ENCODE assay signal across 31 cellular contexts in genomic region chr2:146324954-146325353, GRCh38.
DNase-seq lines count a peak whose midpoint lies in the region; ATAC-seq and TF ChIP-seq lines count a peak whose summit lies in the region.
"Had no signal": no experiment of that assay in that cellular context is flagged by ENCODE, and none has a peak within 500 bp of the region (broad histone marks: within the 10 kb centered on the region; RNA-seq: fewer than 3 reads in every experiment).

No MANE protein-coding gene starts in this region.

- no peaks in the 10 kb centered on the region for H3K4me1 Mint-ChIP-seq in activated naive CD8-positive, alpha-beta T cell treated with anti-CD3 and anti-CD28 coated beads, Interleukin-2, amount 50 U/mL, for 24 hours
- H3K4me1 Mint-ChIP-seq: T-helper 17 cell had no signal

- H3K4me3 ChIP-seq in IMR-90 (ENCODE audit: insufficient read depth, low read depth, low read length) (no peak overlapping the region), epithelial cell of esophagus (ENCODE audit: low read length) (no peak overlapping the region), osteoblast (ENCODE audit: insufficient read depth, low read length) (no peak overlapping the region)
- H3K4me3 ChIP-seq: body of pancreas, heart left ventricle, left ventricle myocardium inferior, neural progenitor cell, PC-9, thoracic aorta had no signal

- TF ChIP-seq RAD21 in IMR-90 (IDR thresholded peaks at IDR 0.05; ENCODE audit: low read length), result no peak

- dilution Hi-C loops in IMR-90 (cut with HindIII; ENCODE audit: low sequenced_read_pairs, unreplicated experiment), result no loop called here

- no peak for TF ChIP-seq POLR2A in IMR-90 (IDR thresholded peaks at IDR 0.05; ENCODE audit: low read depth, low read length)

- no peaks in the 10 kb centered on the region for H3K79me1 ChIP-seq in IMR-90 (ENCODE audit: low read depth in 1 of 2, low read length in 2 of 2)

- no peak overlapping the region for H2AK5ac ChIP-seq in IMR-90 (ENCODE audit: low read depth, low read length)

- whole genome bisulfite sequencing in IMR-90 (ENCODE audit: extremely low coverage in 2 of 2, insufficient read length in 1 of 2), 2 experiments, result 63% methylated on average over 2 of the region's 2 CpGs; no CpG with 5 or more reads in 1 of the 2 experiments

- no peak overlapping the region for H2BK20ac ChIP-seq in IMR-90 (ENCODE audit: low read depth, low read length)

- no peaks in the 10 kb centered on the region for H3K27me3 Mint-ChIP-seq in activated naive CD8-positive, alpha-beta T cell treated with anti-CD3 and anti-CD28 coated beads, Interleukin-2, amount 50 U/mL, for 24 hours
- H3K27me3 Mint-ChIP-seq: stimulated activated naive CD8-positive, alpha-beta T cell treated with anti-CD3 and anti-CD28 coated beads, Interleukin-15, Interleukin-2, amounts not matched to agents 100 ng/mL and 50 ng/mL, for 24 hours; T-helper 17 cell had no signal

- no peak overlapping the region for H3K4ac ChIP-seq in IMR-90 (ENCODE audit: low read depth, low read length)

- CTCF ChIA-PET in IMR-90 (lab: Yijun Ruan, JAX), result no interaction called here

- H3K36me3 ChIP-seq in IMR-90 (ENCODE audit: control insufficient read depth, insufficient read depth, low read length) (no peaks in the 10 kb centered on the region), osteoblast (ENCODE audit: insufficient read depth, low read length) (no peaks in the 10 kb centered on the region)
- H3K36me3 ChIP-seq: heart left ventricle, left ventricle myocardium inferior, neural progenitor cell, thoracic aorta had no signal

- H4K91ac ChIP-seq in IMR-90 (ENCODE audit: insufficient read depth, low read depth, low read length), result no peak overlapping the region

- H2AFZ ChIP-seq in IMR-90 (replicated peaks; ENCODE audit: low read length, poor library complexity) (no peak overlapping the region), osteoblast (ENCODE audit: low read length) (peak overlapping the region; percentile 9)
- H2AFZ ChIP-seq: neural progenitor cell, parathyroid adenoma, PC-9 had no signal

- no peaks in the 10 kb centered on the region for H3K9me1 ChIP-seq in IMR-90 (ENCODE audit: insufficient read depth, low read length)

- peak overlapping the region; percentile 46; the same call in 1 of the 2 replicates for H3K18ac ChIP-seq in IMR-90 (ENCODE audit: low read depth, low read length)

- intact Hi-C loops in IMR-90 (cut with micrococcal nuclease), result loop anchor here (5.0 kb wide), 1 partner anchor 337 kb away; no protein-coding TSS in a partner anchor

- H3K4me3 Mint-ChIP-seq in activated naive CD8-positive, alpha-beta T cell treated with anti-CD3 and anti-CD28 coated beads, Interleukin-2, amount 50 U/mL, for 24 hours, result no peak overlapping the region
- H3K4me3 Mint-ChIP-seq: neural progenitor cell; stimulated activated naive CD8-positive, alpha-beta T cell treated with anti-CD3 and anti-CD28 coated beads, Interleukin-15, Interleukin-2, amounts not matched to agents 100 ng/mL and 50 ng/mL, for 24 hours; T-helper 17 cell had no signal

- H3K4me1 ChIP-seq in IMR-90 (ENCODE audit: control insufficient read depth, insufficient read depth, low read length) (peaks cover 4% of the 10 kb centered on the region; the same call in 1 of the 2 replicates), osteoblast (ENCODE audit: insufficient read depth, low read length) (peaks cover 28% of the 10 kb centered on the region)
- H3K4me1 ChIP-seq: heart left ventricle, left ventricle myocardium inferior, parathyroid adenoma had no signal

- no peak overlapping the region for H4K5ac ChIP-seq in IMR-90 (ENCODE audit: low read depth, low read length)

- peak; percentile 90 for DNase-seq in EH (ENCODE audit: low read depth)
- DNase-seq in IMR-90, result peak; percentile 67
- peak; percentile 76 for DNase-seq in epithelial cell of esophagus (ENCODE audit: low read depth)
- DNase-seq in osteoblast (ENCODE audit: insufficient read length, low spot score, missing footprints), result no peak
- DNase-seq in NCI-H526 treated with DMSO at 0.1 percent for 48 hours (lab: John Stamatoyannopoulos, UW), result no peak
- DNase-seq in activated naive CD8-positive, alpha-beta T cell treated with anti-CD3 and anti-CD28 coated beads, Interleukin-2, amount 50 U/mL, for 24 hours, result no peak
- DNase-seq in epidermal melanocyte (ENCODE audit: insufficient read length, low spot score), result no peak
- DNase-seq: ACHN; activated CD4-positive, alpha-beta T cell treated with anti-CD3 and anti-CD28 coated beads, Interleukin-2, amount 50 U/mL, for 48 hours; activated CD4-positive, CD25-positive, alpha-beta regulatory T cell treated with anti-CD3 and anti-CD28 coated beads, Interleukin-2, amount 50 U/mL, for 72 hours; activated T-cell treated with anti-CD3 and anti-CD28 coated beads, Interleukin-2, amount 50 U/mL, for 48 hours; body of pancreas; C1 segment of cervical spinal cord; DMS153; GDM1; heart left ventricle; KG1; left ventricle myocardium inferior; MM.1S; NCI-H2029; NCI-H510A treated with DMSO at 0.1 percent for 48 hours; PC-9; retina; Right ventricle myocardium superior; stimulated activated CD4-positive, alpha-beta T cell treated with anti-CD3 and anti-CD28 coated beads, Interleukin-1b, Interleukin-23, amount 100 ng/mL, for 48 hours; T-helper 17 cell had no signal

- no peak overlapping the region for H3K23ac ChIP-seq in IMR-90 (ENCODE audit: low read depth, low read length)

- in situ Hi-C loops in IMR-90 (cut with MboI; ENCODE audit: low sequenced_read_pairs), result loop anchor here (25.0 kb wide), 1 partner anchor 1813 kb away; the partner anchor contains the start of gene ZEB2

- peaks cover 7% of the 10 kb centered on the region for H3K9me3 Mint-ChIP-seq in activated naive CD8-positive, alpha-beta T cell treated with anti-CD3 and anti-CD28 coated beads, Interleukin-2, amount 50 U/mL, for 24 hours
- H3K9me3 Mint-ChIP-seq: neural progenitor cell had no signal

- no peaks in the 10 kb centered on the region for H3K9me3 ChIP-seq in IMR-90 (ENCODE audit: control insufficient read depth, insufficient read depth, low read length)
- no peaks in the 10 kb centered on the region for H3K9me3 ChIP-seq in osteoblast (ENCODE audit: low read depth, low read length)
- H3K9me3 ChIP-seq: body of pancreas, heart left ventricle, thoracic aorta had no signal

- peak; percentile 75 for ATAC-seq in IMR-90 (ENCODE audit: low read depth)
- ATAC-seq in activated naive CD8-positive, alpha-beta T cell treated with anti-CD3 and anti-CD28 coated beads, Interleukin-2, amount 50 U/mL, for 24 hours, result no peak
- ATAC-seq: body of pancreas, heart left ventricle, SK-N-SH treated with all-trans-retinoic acid at 6 μM for 48 hours, T-helper 17 cell had no signal

- H3K27ac Mint-ChIP-seq in activated naive CD8-positive, alpha-beta T cell treated with anti-CD3 and anti-CD28 coated beads, Interleukin-2, amount 50 U/mL, for 24 hours, result no peak overlapping the region
- H3K27ac Mint-ChIP-seq: neural progenitor cell; stimulated activated naive CD8-positive, alpha-beta T cell treated with anti-CD3 and anti-CD28 coated beads, Interleukin-15, Interleukin-2, amounts not matched to agents 100 ng/mL and 50 ng/mL, for 24 hours; T-helper 17 cell had no signal

- H2BK5ac ChIP-seq in IMR-90 (ENCODE audit: low read depth, low read length, poor library complexity, severe bottlenecking), result peak overlapping the region; percentile 14

- no TSS peak for BruUV-seq in IMR-90 (replicated peaks; lab: Mats Ljungman, UMichigan)

- no peak overlapping the region for H3K14ac ChIP-seq in IMR-90 (replicated peaks; ENCODE audit: low read depth, low read length)

- no peak overlapping the region for H3K27ac ChIP-seq in IMR-90 (ENCODE audit: insufficient read depth, low read length)
- peak overlapping the region; percentile 20 for H3K27ac ChIP-seq in osteoblast (ENCODE audit: low read depth, low read length)
- H3K27ac ChIP-seq: body of pancreas, heart left ventricle, left ventricle myocardium inferior, neural progenitor cell, parathyroid adenoma, PC-9, thoracic aorta had no signal

- no peak overlapping the region for H3K56ac ChIP-seq in IMR-90 (ENCODE audit: extremely low read depth, insufficient read depth, low read length)

- H4K20me1 ChIP-seq in IMR-90 (ENCODE audit: insufficient read depth, low read length), result no peaks in the 10 kb centered on the region
- H4K20me1 ChIP-seq in osteoblast (ENCODE audit: insufficient read depth, low read length), result no peaks in the 10 kb centered on the region

- H3K36me3 Mint-ChIP-seq in activated naive CD8-positive, alpha-beta T cell treated with anti-CD3 and anti-CD28 coated beads, Interleukin-2, amount 50 U/mL, for 24 hours (ENCODE audit: low read depth), result no peaks in the 10 kb centered on the region
- H3K36me3 Mint-ChIP-seq: neural progenitor cell had no signal

- no peak overlapping the region for H3K9ac ChIP-seq in IMR-90 (ENCODE audit: low read depth, low read length)
- H3K9ac ChIP-seq: neural progenitor cell, parathyroid adenoma had no signal

- TF ChIP-seq CTCF in IMR-90 (conservative IDR thresholded peaks at IDR 0.05; ENCODE audit: low read depth, low read length) (no peak), epithelial cell of esophagus (IDR thresholded peaks at IDR 0.05; ENCODE audit: insufficient read depth, low read depth, low read length, missing control alignments) (no peak), osteoblast (IDR thresholded peaks at IDR 0.05; ENCODE audit: extremely low read depth, low read depth, low read length) (no peak)

- no peak overlapping the region for H4K8ac ChIP-seq in IMR-90 (ENCODE audit: low read depth in 2 of 2, low read length in 2 of 2)

- H2BK120ac ChIP-seq in IMR-90 (ENCODE audit: low read depth, low read length), result no peak overlapping the region

- no peak overlapping the region for H2BK15ac ChIP-seq in IMR-90 (ENCODE audit: low read depth, low read length)

- no peak overlapping the region for H2AK9ac ChIP-seq in IMR-90 (replicated peaks; ENCODE audit: low read depth, low read length, poor library complexity)

- no peaks in the 10 kb centered on the region for H3K79me2 ChIP-seq in osteoblast (ENCODE audit: insufficient read depth, low read length)
- H3K79me2 ChIP-seq: parathyroid adenoma had no signal

- H3K27me3 ChIP-seq in IMR-90 (ENCODE audit: control insufficient read depth, insufficient read depth, low read length) (no peaks in the 10 kb centered on the region), osteoblast (ENCODE audit: insufficient read depth, low read length) (no peaks in the 10 kb centered on the region)
- H3K27me3 ChIP-seq: body of pancreas, heart left ventricle, neural progenitor cell had no signal

- H3K4me2 ChIP-seq in IMR-90 (ENCODE audit: low read depth, low read length) (no peak overlapping the region), osteoblast (ENCODE audit: insufficient read depth, low read length) (peak overlapping the region; percentile 11)
- H3K4me2 ChIP-seq: neural progenitor cell, PC-9 had no signal

- POLR2A ChIA-PET in IMR-90 (lab: Charles Lee; ENCODE audit: unreplicated experiment), result no interaction called here

TF ChIP-seq in IMR-90, 13 proteins besides CTCF, POLR2A, EP300 and RAD21:
- peak; percentile 28; the same call in 1 of the 2 replicates for TF ChIP-seq FOS (IDR thresholded peaks at IDR 0.05; ENCODE audit: low read depth, low read length)
- no peak for TF ChIP-seq RCOR1 (IDR thresholded peaks at IDR 0.05; ENCODE audit: insufficient replicate concordance, low read length)
- peak; percentile 95 for TF ChIP-seq CEBPB (IDR thresholded peaks at IDR 0.05; ENCODE audit: low read depth, low read length)
TF ChIP-seq in IMR-90: peak in this region for 2.

Comparison
In these comparisons a context has a peak if more than half of its experiments do, and no peak if none do; other contexts are left out.
1. DNase-seq: peak in EH (single experiment), IMR-90 (single experiment) and epithelial cell of esophagus (single experiment); none in osteoblast (single experiment), NCI-H526 treated with DMSO at 0.1 percent for 48 hours (single experiment), activated naive CD8-positive, alpha-beta T cell treated with anti-CD3 and anti-CD28 coated beads, Interleukin-2, amount 50 U/mL, for 24 hours (single experiment) and epidermal melanocyte (single experiment).